In genomic region chr14:21257395-21258193, GRCh38 we compare ENCODE assay signal across 13 cellular contexts. TPM values are rescaled to one million over a fixed set of nuclear protein-coding genes. Genes with fewer than 3 reads are reported as not detected.
DNase-seq lines count a peak whose midpoint lies in the region; ATAC-seq and TF ChIP-seq lines count a peak whose summit lies in the region.
"Had no signal": no experiment of that assay in that cellular context is flagged by ENCODE, and none has a peak within 500 bp of the region (broad histone marks: within the 10 kb centered on the region; RNA-seq: fewer than 3 reads in every experiment).

No MANE protein-coding gene starts in this region.

- peaks cover 82% of the 10 kb centered on the region for H3K4me1 Mint-ChIP-seq in activated naive CD8-positive, alpha-beta T cell treated with anti-CD3 and anti-CD28 coated beads, Interleukin-2, amount 50 U/mL, for 24 hours

- peaks cover 81% of the 10 kb centered on the region for H3K36me3 Mint-ChIP-seq in activated naive CD8-positive, alpha-beta T cell treated with anti-CD3 and anti-CD28 coated beads, Interleukin-2, amount 50 U/mL, for 24 hours (ENCODE audit: low read depth)

- H3K4me2 ChIP-seq in BLaER1 treated with 17β-estradiol and CSF1 and Interleukin-3, amounts not matched to agents 10 nM and 100 nM, result peak overlapping the region; percentile 6 to 69 (median 33); a peak in 17 of 22 replicates

- TF ChIP-seq CTCF in HEK293 (tag by site-specific recombination; IDR thresholded peaks at IDR 0.05), result no peak

- ATAC-seq in activated naive CD8-positive, alpha-beta T cell treated with anti-CD3 and anti-CD28 coated beads, Interleukin-2, amount 50 U/mL, for 24 hours, result no peak

- in situ Hi-C loops in G401 (cut with HindIII; ENCODE audit: low sequenced_read_pairs), result no loop called here

- H3K9ac ChIP-seq in BLaER1 treated with 17β-estradiol and CSF1 and Interleukin-3, amounts not matched to agents 10 nM and 100 nM, result peak overlapping the region in 4 of 11 experiments; percentile 13 to 45 (median 21); a peak in 4 of 22 replicates

- H3K27ac Mint-ChIP-seq in activated naive CD8-positive, alpha-beta T cell treated with anti-CD3 and anti-CD28 coated beads, Interleukin-2, amount 50 U/mL, for 24 hours, result peak overlapping the region; percentile 90

- no peaks in the 10 kb centered on the region for H3K9me3 Mint-ChIP-seq in activated naive CD8-positive, alpha-beta T cell treated with anti-CD3 and anti-CD28 coated beads, Interleukin-2, amount 50 U/mL, for 24 hours

- CTCF ChIA-PET in HEK293 (lab: Yijun Ruan, JAX), result interaction anchor here (0.6 to 1.0 kb wide), 3 partner anchors 9 to 38 kb away, joined by 3 to 8 read pairs (median 3); no protein-coding TSS in a partner anchor

- peaks cover 100% of the 10 kb centered on the region in 11 experiments for H4K20me1 ChIP-seq in BLaER1 treated with 17β-estradiol and CSF1 and Interleukin-3, amounts not matched to agents 10 nM and 100 nM

- H3K27me3 ChIP-seq in BLaER1 treated with 17β-estradiol and CSF1 and Interleukin-3, amounts not matched to agents 10 nM and 100 nM, result no peaks in the 10 kb centered on the region

- peak overlapping the region in 3 of 11 experiments; percentile 30 to 37 (median 32); a peak in 2 of 22 replicates for H3K27ac ChIP-seq in BLaER1 treated with 17β-estradiol and CSF1 and Interleukin-3, amounts not matched to agents 10 nM and 100 nM
- no peak overlapping the region for H3K27ac ChIP-seq in HEK293 (ENCODE audit: extremely low read depth, low read depth, low read length)

- DNase-seq in activated naive CD8-positive, alpha-beta T cell treated with anti-CD3 and anti-CD28 coated beads, Interleukin-2, amount 50 U/mL, for 24 hours, result no peak
- DNase-seq in myocyte (ENCODE audit: low read depth) (peak; percentile 26), G401 (ENCODE audit: low spot score) (no peak), inferior parietal cortex (ENCODE audit: extremely low spot score) (no peak), GM03348 (ENCODE audit: low spot score) (no peak)
- no peak for DNase-seq in stimulated activated CD4-positive, alpha-beta T cell treated with anti-CD3 and anti-CD28 coated beads, Interleukin-4, amount 100 ng/mL, for 24 hours
- DNase-seq: GDM1, hypothalamus, NCI-H1930 had no signal

- H3K27me3 Mint-ChIP-seq in activated naive CD8-positive, alpha-beta T cell treated with anti-CD3 and anti-CD28 coated beads, Interleukin-2, amount 50 U/mL, for 24 hours, result no peaks in the 10 kb centered on the region

- peak overlapping the region; percentile 73 for H3K4me3 Mint-ChIP-seq in activated naive CD8-positive, alpha-beta T cell treated with anti-CD3 and anti-CD28 coated beads, Interleukin-2, amount 50 U/mL, for 24 hours

- H3K4me3 ChIP-seq in BLaER1 treated with 17β-estradiol and CSF1 and Interleukin-3, amounts not matched to agents 10 nM and 100 nM, result no peak overlapping the region
- no peak overlapping the region for H3K4me3 ChIP-seq in HEK293 (ENCODE audit: low read depth, low read length)

- POLR2A ChIA-PET in HEK293 (lab: Yijun Ruan, JAX), result interaction anchor here (0.6 to 3.3 kb wide), 5 partner anchors 8 to 180 kb away, joined by 3 to 13 read pairs (median 9); no protein-coding TSS in a partner anchor

- H3K4me1 ChIP-seq in BLaER1 treated with 17β-estradiol and CSF1 and Interleukin-3, amounts not matched to agents 10 nM and 100 nM, result peaks cover 31 to 71% (median 43%) of the 10 kb centered on the region in 10 experiments
- H3K4me1 ChIP-seq in HEK293 (ENCODE audit: control insufficient read depth, insufficient read depth, low read length), result peaks cover 10% of the 10 kb centered on the region; the same call in 1 of the 2 replicates

- no peaks in the 10 kb centered on the region for H3K9me3 ChIP-seq in BLaER1 treated with 17β-estradiol and CSF1 and Interleukin-3, amounts not matched to agents 10 nM and 100 nM (replicated peaks in 1 of 11)
- H3K9me3 ChIP-seq in HEK293 (ENCODE audit: control insufficient read depth, insufficient read depth, low read depth, low read length), result no peaks in the 10 kb centered on the region

- peaks cover 98 to 100% (median 100%) of the 10 kb centered on the region in 11 experiments for H3K36me3 ChIP-seq in BLaER1 treated with 17β-estradiol and CSF1 and Interleukin-3, amounts not matched to agents 10 nM and 100 nM
- H3K36me3 ChIP-seq in HEK293 (ENCODE audit: control insufficient read depth in 2 of 2, insufficient read depth in 1 of 2, low read length in 2 of 2), result peaks cover 72 to 90% of the 10 kb centered on the region in 2 experiments

TF ChIP-seq in HEK293, 187 proteins besides CTCF, POLR2A, EP300 and RAD21:
- TF ChIP-seq GLIS1 (tag by site-specific recombination; IDR thresholded peaks at IDR 0.05), result peak; percentile 74
- no peak for TF ChIP-seq ZNF521 (tag by site-specific recombination; IDR thresholded peaks at IDR 0.05)
- peak; percentile 83 for TF ChIP-seq OSR2 (tag by site-specific recombination; IDR thresholded peaks at IDR 0.05)

RNA-seq across cellular contexts. Expression of gene HNRNPC, which starts 11.6 kb away (rescaled TPM):
- total RNA-seq in myocyte, result 541 and 590 TPM in 2 replicates
- polyA plus RNA-seq in myocyte (2012), result 375 TPM
- total RNA-seq in G401 (2014; rRNA removed; shearing (Covaris generic)), result 1,370 and 1,766 TPM in 2 replicates

RNA-seq across cellular contexts. Expression of gene RPGRIP1, which starts 22.3 kb away (rescaled TPM):
- total RNA-seq in myocyte, result not detected in 2 replicates
- polyA plus RNA-seq in myocyte (2012), result not detected
- 0.18 TPM in 1 of 2 replicates, not detected in the other for total RNA-seq in G401 (2014; rRNA removed; shearing (Covaris generic))
- total RNA-seq: skeletal muscle tissue; T-helper 2 cell treated with Interferon-gamma antibody and Interleukin-4, amounts not matched to agents 100 ng/mL and 5 ng/mL, for 36 hours had no signal
